Comparison of ENCODE assay signal across 8 cellular contexts in the genomic region with DNA sequence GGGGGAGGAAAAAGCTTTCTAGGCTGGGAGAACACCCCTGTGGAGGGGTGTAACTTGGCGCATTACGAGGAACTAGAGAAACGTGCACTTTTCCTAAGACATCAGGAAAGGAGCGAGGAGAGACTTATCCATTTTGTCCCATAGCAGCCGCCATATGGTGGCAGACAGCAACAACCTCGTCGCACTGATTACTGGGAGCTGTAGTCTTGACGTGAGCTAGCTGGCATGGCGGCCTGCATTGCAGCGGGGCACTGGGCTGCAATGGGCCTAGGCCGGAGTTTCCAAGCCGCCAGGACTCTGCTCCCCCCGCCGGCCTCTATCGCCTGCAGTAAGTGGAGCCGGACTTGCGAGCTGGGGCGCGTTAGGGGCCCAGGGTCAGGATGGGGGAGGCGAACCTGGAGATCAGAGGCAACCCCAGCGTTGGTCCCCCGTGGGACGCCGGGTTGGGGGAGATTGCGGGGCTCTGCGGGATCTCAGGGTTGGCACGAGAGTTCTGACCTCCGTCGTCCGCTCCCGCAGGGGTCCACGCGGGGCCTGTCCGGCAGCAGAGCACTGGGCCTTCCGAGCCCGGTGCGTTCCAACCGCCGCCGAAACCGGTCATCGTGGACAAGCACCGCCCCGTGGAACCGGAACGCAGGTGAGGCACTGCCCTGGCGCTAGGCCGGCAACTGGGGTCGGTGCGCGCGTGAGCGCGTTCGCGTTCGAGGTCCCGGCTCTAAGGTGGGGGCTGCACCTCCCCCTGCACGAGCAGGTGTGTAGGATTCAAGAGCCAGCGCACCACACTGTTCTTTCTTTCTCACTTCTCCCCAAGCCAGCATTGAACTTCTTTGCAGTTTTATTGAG. TPM values are rescaled to one million over a fixed set of nuclear protein-coding genes. Genes with fewer than 3 reads are reported as not detected.
A peak's percentile ranks its signal among the peaks of the same experiment; 100 is the strongest.
DNase-seq lines count a peak whose midpoint lies in the region; ATAC-seq and TF ChIP-seq lines count a peak whose summit lies in the region.

Gene MRPL19 (plus strand): TSS at position 201 of the 843 bp plus-strand sequence. CDS start 25 bp downstream, at position 226.

- H3K27ac ChIP-seq in GM23338 (ENCODE audit: low read depth) (peak within 1 kb of the TSS; percentile 57; the same call in 1 of the 2 replicates), RWPE1 (peak within 1 kb of the TSS; percentile 69)

- H2AFZ ChIP-seq in GM23338, result peak within 1 kb of the TSS; percentile 88

- peak; percentile 98 for ATAC-seq in GM23338
- ATAC-seq in naive thymus-derived CD8-positive, alpha-beta T cell, result peak; percentile 95 to 98
- ATAC-seq in stimulated activated naive B cell treated with anti-CD40 and anti-IgM and Interleukin-4, amounts not matched to agents 10 μg/mL and 1 μg/mL and 100 μg/mL, for 72 hours (replicated peaks), result peak; percentile 95 to 96

- no peaks in the 10 kb centered on the region for H4K20me1 ChIP-seq in GM23338 (replicated peaks; ENCODE audit: insufficient read depth)

- H3K9me3 Mint-ChIP-seq in GM23338, result no peaks in the 10 kb centered on the region
- peaks cover 0 to 3% (median 0%) of the 10 kb centered on the region in 9 donors for H3K9me3 Mint-ChIP-seq in naive thymus-derived CD8-positive, alpha-beta T cell
- H3K9me3 Mint-ChIP-seq in stimulated activated naive B cell treated with anti-CD40 and anti-IgM and Interleukin-4, amounts not matched to agents 10 μg/mL and 1 μg/mL and 100 μg/mL, for 72 hours, result no peaks in the 10 kb centered on the region

- DNase-seq in EH (ENCODE audit: low read depth) (peak; percentile 93), GM23338 (ENCODE audit: low spot score) (peak; percentile 96), Kasumi-1 (lab: John Stamatoyannopoulos, UW) (peak; percentile 94 to 96), RWPE1 (ENCODE audit: low spot score) (peak; percentile 92), fibroblast of mammary gland (ENCODE audit: low read depth) (peak; percentile 93)
- peak; percentile 36 to 48 for DNase-seq in activated T-helper 1 cell treated with anti-CD3 and anti-CD28 coated beads, Interleukin-2, amount 50 U/mL, for 16 hours (ENCODE audit: low read depth in 1 of 2, low spot score in 1 of 2)
- peak; percentile 49 to 86 (median 72) for DNase-seq in naive thymus-derived CD8-positive, alpha-beta T cell
- DNase-seq in stimulated activated naive B cell treated with anti-CD40 and anti-IgM and Interleukin-4, amounts not matched to agents 10 μg/mL and 1 μg/mL and 100 μg/mL, for 72 hours, result peak; percentile 80

- H3K4me1 ChIP-seq in GM23338 (ENCODE audit: insufficient read depth), result no peaks in the 10 kb centered on the region

- TF ChIP-seq CTCF in GM23338 (conservative IDR thresholded peaks at IDR 0.05; ENCODE audit: low read depth in 2 of 2) (no peak), RWPE1 (conservative IDR thresholded peaks at IDR 0.05; ENCODE audit: low read depth) (no peak), fibroblast of mammary gland (conservative IDR thresholded peaks at IDR 0.05; ENCODE audit: control insufficient read depth, insufficient read depth, low read depth, low read length) (no peak)

- H3K79me2 ChIP-seq in GM23338 (replicated peaks; ENCODE audit: insufficient read depth), result peaks cover 38% of the 10 kb centered on the region

- H3K4me2 ChIP-seq in GM23338, result peak within 1 kb of the TSS; percentile 88

- POLR2A ChIA-PET in RWPE1 (lab: Yijun Ruan, JAX; ENCODE audit: low non-redundant PET), result no interaction called here
- POLR2A ChIA-PET in naive thymus-derived CD8-positive, alpha-beta T cell (lab: Charles Lee), result interaction anchor here (0.6 to 1.5 kb wide), 2 partner anchors 64 to 807 kb away, joined by 3 to 13 read pairs; partner anchors contain the start of gene GCFC2

- peak within 1 kb of the TSS; percentile 96 for H3K27ac Mint-ChIP-seq in GM23338
- H3K27ac Mint-ChIP-seq in naive thymus-derived CD8-positive, alpha-beta T cell, result peak within 1 kb of the TSS; percentile 86 to 96 (median 94)
- H3K27ac Mint-ChIP-seq in stimulated activated naive B cell treated with anti-CD40 and anti-IgM and Interleukin-4, amounts not matched to agents 10 μg/mL and 1 μg/mL and 100 μg/mL, for 72 hours, result peak within 1 kb of the TSS; percentile 98

- H3K36me3 Mint-ChIP-seq in GM23338 (ENCODE audit: low read depth), result peaks cover 42% of the 10 kb centered on the region
- peaks cover 3 to 35% (median 3%) of the 10 kb centered on the region in 3 donors for H3K36me3 Mint-ChIP-seq in naive thymus-derived CD8-positive, alpha-beta T cell
- H3K36me3 Mint-ChIP-seq in stimulated activated naive B cell treated with anti-CD40 and anti-IgM and Interleukin-4, amounts not matched to agents 10 μg/mL and 1 μg/mL and 100 μg/mL, for 72 hours, result peaks cover 12 to 13% of the 10 kb centered on the region in 2 donors

- peaks cover 13% of the 10 kb centered on the region; the same call in 1 of the 2 replicates for H3K36me3 ChIP-seq in GM23338 (ENCODE audit: insufficient read depth)

- no peaks in the 10 kb centered on the region for H3K27me3 ChIP-seq in GM23338 (ENCODE audit: insufficient read depth)

- H3F3A ChIP-seq in GM23338 (replicated peaks; ENCODE audit: low read depth), result no peaks in the 10 kb centered on the region

- H3K4me3 Mint-ChIP-seq in GM23338, result peak within 1 kb of the TSS; percentile 93
- H3K4me3 Mint-ChIP-seq in naive thymus-derived CD8-positive, alpha-beta T cell, result peak within 1 kb of the TSS; percentile 93 to 97 (median 95)
- peak within 1 kb of the TSS; percentile 94 to 97 for H3K4me3 Mint-ChIP-seq in stimulated activated naive B cell treated with anti-CD40 and anti-IgM and Interleukin-4, amounts not matched to agents 10 μg/mL and 1 μg/mL and 100 μg/mL, for 72 hours

- H3K27me3 Mint-ChIP-seq in GM23338 (ENCODE audit: insufficient read depth, low read depth, poor library complexity), result peaks cover 3% of the 10 kb centered on the region
- H3K27me3 Mint-ChIP-seq in naive thymus-derived CD8-positive, alpha-beta T cell, result peaks cover 0 to 2% (median 0%) of the 10 kb centered on the region in 5 donors
- no peaks in the 10 kb centered on the region for H3K27me3 Mint-ChIP-seq in stimulated activated naive B cell treated with anti-CD40 and anti-IgM and Interleukin-4, amounts not matched to agents 10 μg/mL and 1 μg/mL and 100 μg/mL, for 72 hours

- H3K4me3 ChIP-seq in GM23338, result peak within 1 kb of the TSS; percentile 70
- peak within 1 kb of the TSS; percentile 77 for H3K4me3 ChIP-seq in fibroblast of mammary gland (ENCODE audit: control insufficient read depth, low read depth, low read length)

- no peaks in the 10 kb centered on the region for H3K9me2 ChIP-seq in GM23338 (ENCODE audit: insufficient read depth)

- H3K4me1 Mint-ChIP-seq in GM23338, result no peaks in the 10 kb centered on the region
- H3K4me1 Mint-ChIP-seq in naive thymus-derived CD8-positive, alpha-beta T cell, result peaks cover 13 to 44% (median 33%) of the 10 kb centered on the region in 4 donors
- H3K4me1 Mint-ChIP-seq in stimulated activated naive B cell treated with anti-CD40 and anti-IgM and Interleukin-4, amounts not matched to agents 10 μg/mL and 1 μg/mL and 100 μg/mL, for 72 hours, result peaks cover 10 to 27% of the 10 kb centered on the region in 2 donors

- CTCF ChIA-PET in RWPE1 (lab: Yijun Ruan, JAX), result interaction anchor here (0.6 kb wide), 1 partner anchor 664 kb away, joined by 4 read pairs; no protein-coding TSS in a partner anchor

TF ChIP-seq in GM23338, 12 proteins besides CTCF, POLR2A, EP300 and RAD21 (continues in another document):
- TF ChIP-seq JUNB (IDR thresholded peaks at IDR 0.05; ENCODE audit: unreplicated experiment) (no peak), ZNF114 (CRISPR knock-in tag; IDR thresholded peaks at IDR 0.05) (no peak), POLR2AphosphoS5 (IDR thresholded peaks at IDR 0.05; ENCODE audit: low read depth) (peak; percentile 82), EZH2 (IDR thresholded peaks at IDR 0.05; ENCODE audit: low read depth, unreplicated experiment) (no peak), ZNF331 (CRISPR knock-in tag; IDR thresholded peaks at IDR 0.05; ENCODE audit: low read depth) (no peak)

RNA-seq across cellular contexts. Expression of gene MRPL19, which starts in this region (rescaled TPM):
- total RNA-seq in GM23338 (2014; rRNA removed; shearing (Covaris generic)), result 65.5 and 85.5 TPM in 2 replicates
- polyA plus RNA-seq in GM23338 (2016; fragmentation: Nextera tagmentation; extraction: Ambion mirVana), result 131 and 149 TPM in 2 replicates
- total RNA-seq in naive thymus-derived CD8-positive, alpha-beta T cell, result 10 to 100 TPM; 32.7 to 34.5 TPM
- polyA plus RNA-seq in naive thymus-derived CD8-positive, alpha-beta T cell, result 10 to 100 TPM; 29.8 to 40.8 (median 38.5) TPM

Comparison
In these comparisons a context has a peak if more than half of its experiments do, and no peak if none do; other contexts are left out.
1. Peak in every context shown above with its lines: DNase-seq, ATAC-seq, H3K4me3 ChIP-seq and H3K27ac ChIP-seq.
2. DNase-seq: peak in every context shown above with its lines; median percentile 96 in GM23338; 95 in Kasumi-1; 93 in EH; 93 in fibroblast of mammary gland; 92 in RWPE1; 80 in stimulated activated naive B cell treated with anti-CD40 and anti-IgM and Interleukin-4, amounts not matched to agents 10 μg/mL and 1 μg/mL and 100 μg/mL, for 72 hours; 72 in naive thymus-derived CD8-positive, alpha-beta T cell; 42 in activated T-helper 1 cell treated with anti-CD3 and anti-CD28 coated beads, Interleukin-2, amount 50 U/mL, for 16 hours.